ENCODE assay signal across 32 cellular contexts in the genomic region with DNA sequence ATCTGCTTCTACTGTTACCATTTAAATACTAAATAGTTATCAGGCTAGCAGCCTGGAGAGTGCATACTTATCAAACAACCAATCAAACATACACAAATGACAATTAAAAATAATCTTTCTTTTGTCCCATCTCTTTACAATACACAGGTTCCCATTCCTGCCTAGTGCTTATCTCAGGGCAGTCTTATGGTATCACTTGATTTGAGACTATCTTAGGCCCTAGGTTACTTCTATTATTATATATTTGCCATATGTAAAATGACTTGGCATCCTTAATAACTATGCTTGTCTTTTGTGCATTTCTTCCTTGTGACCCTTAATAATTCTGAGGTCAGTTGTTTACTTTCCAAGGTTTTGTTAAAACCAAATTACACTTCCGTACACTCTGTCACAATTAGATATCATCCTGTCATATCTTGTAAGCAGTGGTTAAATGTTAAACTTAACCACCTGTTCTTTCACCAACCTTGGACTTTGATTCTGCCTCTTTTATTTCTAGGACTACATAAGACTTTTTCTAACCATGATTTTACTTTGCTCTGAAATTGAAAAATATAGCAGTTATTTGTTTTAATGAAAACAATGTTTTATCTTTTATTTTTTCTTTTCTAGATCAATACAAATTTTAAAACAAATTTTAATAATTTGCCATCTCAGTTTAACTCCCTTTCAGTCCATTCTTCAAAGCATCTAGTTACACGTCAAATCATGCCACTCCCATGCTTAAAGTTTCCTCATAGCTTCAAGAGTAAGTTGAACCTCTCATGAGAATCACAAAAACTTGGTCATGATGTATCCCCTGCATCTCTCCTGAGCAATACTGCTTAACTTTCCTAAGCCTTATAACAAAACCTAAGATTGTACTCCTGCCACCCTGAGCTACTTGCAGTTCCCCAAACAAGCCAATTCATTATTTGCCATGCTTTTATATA.
"Had no signal": no experiment of that assay in that cellular context is flagged by ENCODE, and none has a peak within 500 bp of the region (broad histone marks: within the 10 kb centered on the region; RNA-seq: fewer than 3 reads in every experiment).

No MANE protein-coding gene starts in this region.

- DNase-seq: activated CD4-positive, alpha-beta T cell treated with anti-CD3 and anti-CD28 coated beads, Interleukin-2, amount 10 ng/mL, durations not matched to agents 7 days and 5 days; activated CD4-positive, alpha-beta T cell treated with anti-CD3 and anti-CD28 coated beads, Interleukin-2, amount 50 U/mL, for 48 hours; activated CD8-positive, alpha-beta T cell treated with anti-CD3 and anti-CD28 coated beads, Interleukin-2, amount 10 ng/mL, durations not matched to agents 7 days and 5 days; activated gamma-delta T cell; activated naive CD4-positive, alpha-beta T cell treated with Interleukin-2 at 50 U/mL for 16 hours; activated T-cell treated with anti-CD3 and anti-CD28 coated beads, Interleukin-2, amount 50 U/mL, for 24 hours; adrenal gland; caudate nucleus; Karpas-422; KBM-7; NCI-H1105; NCI-H1417 treated with DMSO at 0.1 percent for 48 hours; NCI-H1694 treated with DMSO at 0.1 percent for 48 hours; NCI-H2029; NCI-H345; NCI-H526; NCI-H748 treated with DMSO at 0.1 percent for 48 hours; NK-92 treated with Interleukin-12 subunit alpha and Interleukin-12 subunit beta, amount 100 ng/mL, for 24 hours; PC-3; Peyer's patch; RPMI8226; SHP77 treated with DMSO at 0.1 percent for 48 hours; SK-N-SH had no signal

- H3K27ac ChIP-seq: adrenal gland, Peyer's patch, SJSA1 had no signal

- ATAC-seq: activated CD8-positive, alpha-beta T cell treated with anti-CD3 and anti-CD28 coated beads, Interleukin-2, amount 10 ng/mL, durations not matched to agents 7 days and 5 days; PC-3 had no signal

- H3K4me1 ChIP-seq: adrenal gland, Peyer's patch, SJSA1 had no signal

- H3K4me3 ChIP-seq: adrenal gland, Peyer's patch, SJSA1 had no signal

- H3K27me3 ChIP-seq: adrenal gland, Peyer's patch, SJSA1 had no signal

- H3K36me3 Mint-ChIP-seq: activated naive CD4-positive, alpha-beta T cell treated with anti-CD3 and anti-CD28 coated beads, Interleukin-2, amount 50 U/mL, for 24 hours; brain had no signal

- H3K27ac Mint-ChIP-seq: activated CD4-positive, alpha-beta T cell treated with anti-CD3 and anti-CD28 coated beads, Interleukin-2, amount 10 ng/mL, durations not matched to agents 7 days and 5 days; activated CD8-positive, alpha-beta T cell treated with anti-CD3 and anti-CD28 coated beads, Interleukin-2, amount 10 ng/mL, durations not matched to agents 7 days and 5 days; activated naive CD4-positive, alpha-beta T cell treated with anti-CD3 and anti-CD28 coated beads, Interleukin-2, amount 50 U/mL, for 24 hours; activated T-cell treated with anti-CD3 and anti-CD28 coated beads, Interleukin-2, amount 50 U/mL, for 24 hours; activated T-helper 2 cell treated with anti-CD3 and anti-CD28 coated beads, Interferon-gamma antibody, Interleukin-2, Interleukin-4, amounts not matched to agents 10 μg/mL and 5 μg/mL and 100 μg/mL, durations not matched to agents 14 hours and 24 hours and 36 hours; T-helper 1 cell treated with Interleukin-12 subunit alpha and Interleukin-12 subunit beta and Interleukin-4 antibody, amounts not matched to agents 30 μg/mL and 1 μg/mL, for 36 hours; T-helper 2 cell treated with Interferon-gamma antibody and Interleukin-4, amounts not matched to agents 5 μg/mL and 100 μg/mL, for 36 hours had no signal

- H3K9ac ChIP-seq: SK-N-SH had no signal

- H3K9me3 Mint-ChIP-seq: activated naive CD4-positive, alpha-beta T cell treated with anti-CD3 and anti-CD28 coated beads, Interleukin-2, amount 50 U/mL, for 24 hours; brain had no signal

- H3K9me3 ChIP-seq: adrenal gland, Peyer's patch, SK-N-SH had no signal

- H3K36me3 ChIP-seq: adrenal gland, Peyer's patch, SJSA1 had no signal

- FAIRE-seq: astrocyte, bronchial epithelial cell, TTC549 had no signal
